Comparison of ENCODE assay signal across 18 cellular contexts in the genomic region with DNA sequence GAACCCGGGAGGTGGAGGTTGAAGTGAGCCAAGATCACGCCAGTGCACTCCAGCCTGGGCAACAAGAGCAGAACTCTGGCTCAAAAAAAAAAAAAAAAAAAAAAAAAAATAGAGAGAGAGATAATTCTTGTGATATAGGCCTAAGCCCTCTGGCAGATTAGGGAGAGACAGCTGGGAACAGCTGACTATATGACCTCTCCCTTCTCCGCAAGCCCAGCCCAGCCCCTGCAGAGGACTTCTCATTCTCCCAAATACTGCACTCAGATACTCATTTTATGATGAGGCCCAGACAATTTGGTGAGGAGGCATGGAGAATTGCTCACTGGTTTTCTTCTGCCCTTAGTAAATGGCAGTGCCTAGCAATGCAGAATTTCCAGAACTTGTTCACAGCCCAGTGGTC.
"Had no signal": no experiment of that assay in that cellular context is flagged by ENCODE, and none has a peak within 500 bp of the region (broad histone marks: within the 10 kb centered on the region; RNA-seq: fewer than 3 reads in every experiment).

No MANE protein-coding gene starts in this region.

- DNase-seq: dermis blood vessel endothelial cell; effector CD4-positive, alpha-beta T cell; effector memory CD4-positive, alpha-beta T cell; foreskin keratinocyte; hypothalamus; kidney glomerular epithelial cell; left colon; left ventricle myocardium inferior; lower lobe of right lung; mesenchymal stem cell had no signal

- H3K4me1 Mint-ChIP-seq: mesothelial cell of epicardium had no signal

- H3K79me2 ChIP-seq: hepatocyte had no signal

- H3K27ac Mint-ChIP-seq: mesothelial cell of epicardium had no signal

- H3K4me3 Mint-ChIP-seq: mesothelial cell of epicardium had no signal

- H3K36me3 ChIP-seq: esophagus muscularis mucosa, gastroesophageal sphincter, heart left ventricle, left ventricle myocardium inferior, lower lobe of right lung had no signal

- H2AFZ ChIP-seq: hepatocyte had no signal

- ATAC-seq: foreskin keratinocyte, gastroesophageal sphincter, left colon, lower lobe of right lung, mucosa of descending colon had no signal

- H3K9me3 ChIP-seq: esophagus muscularis mucosa, gastroesophageal sphincter, heart left ventricle, left ventricle myocardium inferior, lower lobe of right lung, mucosa of descending colon had no signal

- H3K27me3 ChIP-seq: dorsolateral prefrontal cortex, esophagus muscularis mucosa, foreskin keratinocyte, gastroesophageal sphincter, heart left ventricle, hepatocyte had no signal

- H3K9me3 Mint-ChIP-seq: mesothelial cell of epicardium had no signal

- H3K4me3 ChIP-seq: coronary artery, dorsolateral prefrontal cortex, esophagus muscularis mucosa, gastroesophageal sphincter, heart left ventricle, hepatocyte, left ventricle myocardium inferior, lower lobe of right lung, mucosa of descending colon had no signal

- H3K4me1 ChIP-seq: foreskin keratinocyte, left ventricle myocardium inferior, lower lobe of right lung had no signal

- H3K27ac ChIP-seq: coronary artery, dorsolateral prefrontal cortex, esophagus muscularis mucosa, foreskin keratinocyte, gastroesophageal sphincter, heart left ventricle, hepatocyte, left ventricle myocardium inferior, lower lobe of right lung had no signal

- H3K4me2 ChIP-seq: hepatocyte had no signal
